Comparison of ENCODE assay signal across 1 cellular context in genomic region chr14:93184391-93185332, GRCh38.
TF ChIP-seq lines count a peak whose summit lies in the region.

LYSET (plus strand) TSS chr14:93185317; CDS start chr14:93185406, 89 bp downstream.
MOAP1 (minus strand) TSS chr14:93184897; CDS start chr14:93184242, 655 bp downstream.

TF ChIP-seq in HEK293, 187 proteins besides CTCF, POLR2A, EP300 and RAD21 (continued from another document):
- TF ChIP-seq ZNF555 (tag by site-specific recombination; conservative IDR thresholded peaks at IDR 0.05) (no peak), ZNF280C (tag by site-specific recombination; IDR thresholded peaks at IDR 0.05) (no peak), ZNF670 (tag by site-specific recombination; IDR thresholded peaks at IDR 0.05; ENCODE audit: low read depth) (no peak), KLF9 (tag by site-specific recombination; IDR thresholded peaks at IDR 0.05; ENCODE audit: low read depth) (peak; percentile 77), PBX3 (CRISPR knock-in tag; IDR thresholded peaks at IDR 0.05) (no peak; the same call in 1 of the 2 replicates), AEBP2 (tag by site-specific recombination; IDR thresholded peaks at IDR 0.05; ENCODE audit: borderline replicate concordance) (peak; percentile 26; the same call in 1 of the 2 replicates), ZNF600 (tag by site-specific recombination; IDR thresholded peaks at IDR 0.05) (peak; percentile 82), SCRT1 (tag by site-specific recombination; IDR thresholded peaks at IDR 0.05; ENCODE audit: borderline replicate concordance) (peak; percentile 87), ZNF433 (tag by site-specific recombination; IDR thresholded peaks at IDR 0.05; ENCODE audit: low read depth) (no peak), ZNF223 (tag by site-specific recombination; IDR thresholded peaks at IDR 0.05) (no peak), ZNF239 (tag by site-specific recombination; IDR thresholded peaks at IDR 0.05) (no peak), ZNF560 (tag by site-specific recombination; IDR thresholded peaks at IDR 0.05; ENCODE audit: borderline replicate concordance) (no peak), ZNF391 (tag by site-specific recombination; IDR thresholded peaks at IDR 0.05; ENCODE audit: borderline replicate concordance, low read depth) (no peak; the same call in 1 of the 2 replicates), BCL11B (tag by site-specific recombination; IDR thresholded peaks at IDR 0.05; ENCODE audit: low read depth) (no peak), OSR2 (tag by site-specific recombination; IDR thresholded peaks at IDR 0.05) (no peak), ZNF394 (tag by site-specific recombination; IDR thresholded peaks at IDR 0.05; ENCODE audit: borderline replicate concordance) (peak; percentile 50; the same call in 1 of the 2 replicates), ZNF133 (tag by site-specific recombination; IDR thresholded peaks at IDR 0.05) (no peak), PRDM10 (tag by site-specific recombination; IDR thresholded peaks at IDR 0.05) (peak; percentile 74), GFI1B (tag by site-specific recombination; IDR thresholded peaks at IDR 0.05) (no peak), ZNF596 (tag by site-specific recombination; IDR thresholded peaks at IDR 0.05) (no peak), ZNF248 (tag by site-specific recombination; IDR thresholded peaks at IDR 0.05) (no peak), ZNF510 (tag by site-specific recombination; IDR thresholded peaks at IDR 0.05; ENCODE audit: insufficient replicate concordance) (no peak), EGR2 (tag by site-specific recombination; IDR thresholded peaks at IDR 0.05; ENCODE audit: low read depth) (peak; percentile 53; the same call in 1 of the 2 replicates), ZNF174 (tag by site-specific recombination; IDR thresholded peaks at IDR 0.05) (no peak), ZNF830 (tag by site-specific recombination; IDR thresholded peaks at IDR 0.05; ENCODE audit: low read depth) (no peak), ZNF514 (tag by site-specific recombination; IDR thresholded peaks at IDR 0.05) (no peak)
